24 cellular contexts compared by ENCODE assay signal in the genomic region with DNA sequence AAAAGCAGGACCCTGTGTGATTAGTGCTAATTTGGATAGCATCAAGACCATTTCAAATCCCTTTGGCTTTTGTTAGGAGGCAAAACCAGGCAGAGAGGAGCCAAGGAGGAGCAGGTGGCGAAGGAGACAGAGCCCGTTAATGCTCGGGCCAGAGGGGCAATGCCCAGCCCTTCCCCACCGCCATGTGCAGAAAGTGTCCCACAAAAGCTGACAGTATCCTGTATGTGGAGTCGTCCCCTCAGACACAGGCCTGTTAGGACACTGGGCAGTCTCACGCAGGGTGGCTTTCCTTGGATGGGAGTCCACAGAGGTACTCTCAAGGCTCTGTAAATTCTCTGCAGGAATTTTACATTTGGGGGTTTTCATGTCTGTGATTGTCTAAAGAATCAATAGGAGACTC. TPM values are rescaled to one million over a fixed set of nuclear protein-coding genes. Genes with fewer than 3 reads are reported as not detected.
DNase-seq lines count a peak whose midpoint lies in the region; ATAC-seq, FAIRE-seq and TF ChIP-seq lines count a peak whose summit lies in the region.
"Had no signal": no experiment of that assay in that cellular context is flagged by ENCODE, and none has a peak within 500 bp of the region (broad histone marks: within the 10 kb centered on the region; RNA-seq: fewer than 3 reads in every experiment).

No MANE protein-coding gene starts in this region.

- ATAC-seq in heart left ventricle (no peak), HG03378 (IDR thresholded peaks at IDR 0.05; ENCODE audit: unreplicated experiment) (no peak)
- ATAC-seq: GM12878, GM23338 had no signal

- H3K4me3 ChIP-seq in heart left ventricle (no peak overlapping the region), endodermal cell (ENCODE audit: low read length) (no peak overlapping the region), sigmoid colon (no peak overlapping the region), small intestine (ENCODE audit: low read depth in 1 of 2, low read length in 2 of 2) (no peak overlapping the region)
- H3K4me3 ChIP-seq: GM12878, GM23338 had no signal

- H3K36me3 Mint-ChIP-seq in endodermal cell (ENCODE audit: low read depth): no peaks in the 10 kb centered on the region
- H3K36me3 Mint-ChIP-seq: CD8-positive, alpha-beta memory T cell had no signal

- H3K4me1 Mint-ChIP-seq in endodermal cell: peaks cover 4% of the 10 kb centered on the region
- H3K4me1 Mint-ChIP-seq: CD4-positive, CD25-positive, alpha-beta regulatory T cell had no signal

- no peaks in the 10 kb centered on the region for H3K36me3 ChIP-seq in heart left ventricle
- no peaks in the 10 kb centered on the region for H3K36me3 ChIP-seq in endodermal cell (ENCODE audit: control insufficient read depth, insufficient read depth, low read length)
- H3K36me3 ChIP-seq in sigmoid colon: no peaks in the 10 kb centered on the region
- H3K36me3 ChIP-seq in small intestine (ENCODE audit: control insufficient read depth in 2 of 2, insufficient read depth in 2 of 2, low read length in 2 of 2): no peaks in the 10 kb centered on the region
- H3K36me3 ChIP-seq: BE2C had no signal

- peaks cover 2% of the 10 kb centered on the region for H3K27me3 Mint-ChIP-seq in endodermal cell (ENCODE audit: insufficient read depth)

- 79 to 87% (median 86%) methylated on average over 6 of the region's 6 CpGs for WGBS in heart left ventricle, 4 donors
- 92 to 95% methylated on average over 6 of the region's 6 CpGs for WGBS in endodermal cell (ENCODE audit: insufficient coverage in 1 of 2, insufficient read length in 1 of 2), 2 experiments
- 93 to 96% methylated on average over 6 of the region's 6 CpGs for WGBS in sigmoid colon, 2 donors
- WGBS in small intestine, 3 donors: 89 to 93% (median 90%) methylated on average over 6 of the region's 6 CpGs

- no peak for TF ChIP-seq EP300 in sigmoid colon (IDR thresholded peaks at IDR 0.05)

- DNase-seq in cardiac septum (ENCODE audit: low spot score): peak; percentile 39
- no peak for DNase-seq in heart left ventricle
- DNase-seq in endodermal cell: peak; percentile 28
- peak; percentile 48 for DNase-seq in sigmoid colon
- no peak for DNase-seq in GM20000 (ENCODE audit: low spot score)
- DNase-seq in small intestine: no peak
- DNase-seq: ACHN; BE2C; C1 segment of cervical spinal cord; CD4-positive, CD25-positive, alpha-beta regulatory T cell; CD8-positive, alpha-beta memory T cell; COR-L47; DMS 273 treated with DMSO at 0.1 percent for 48 hours; DMS53; DND-41; EL; HCEC 1CT; IMR-90 had no signal

- FAIRE-seq in small intestine (lab: Jason Lieb, UNC): no peak
- FAIRE-seq: A204.1, GM12878, H54, HTR-8/SVneo had no signal

- no peak overlapping the region for H3K4me3 Mint-ChIP-seq in endodermal cell
- H3K4me3 Mint-ChIP-seq: CD4-positive, CD25-positive, alpha-beta regulatory T cell; CD8-positive, alpha-beta memory T cell; GM23338 had no signal

- no peak overlapping the region for H3K9ac ChIP-seq in endodermal cell (ENCODE audit: extremely low read depth, low read length, poor library complexity, severe bottlenecking)

- H3K27ac ChIP-seq in heart left ventricle: no peak overlapping the region
- no peak overlapping the region for H3K27ac ChIP-seq in endodermal cell (ENCODE audit: low read depth, low read length)
- no peak overlapping the region for H3K27ac ChIP-seq in sigmoid colon
- no peak overlapping the region for H3K27ac ChIP-seq in small intestine (ENCODE audit: low read depth in 1 of 2, low read length in 1 of 2)

- TF ChIP-seq POLR2A in heart left ventricle (IDR thresholded peaks at IDR 0.05): no peak
- TF ChIP-seq POLR2A in sigmoid colon (IDR thresholded peaks at IDR 0.05): no peak

- intact Hi-C loops in cardiac septum (cut with DNase I): no loop called here
- intact Hi-C loops in heart left ventricle (cut with DNase I): loop anchor here in 1 of 10 donors (10.0 kb wide), 1 partner anchor 625 kb away; no protein-coding TSS in a partner anchor
- intact Hi-C loops in sigmoid colon (cut with DNase I): no loop called here

- TF ChIP-seq CTCF in heart left ventricle (IDR thresholded peaks at IDR 0.05) (no peak), endodermal cell (conservative IDR thresholded peaks at IDR 0.05) (no peak), sigmoid colon (IDR thresholded peaks at IDR 0.05) (no peak), GM20000 (IDR thresholded peaks at IDR 0.05; ENCODE audit: extremely low read depth, missing control alignments) (no peak)

- H3K27ac Mint-ChIP-seq in endodermal cell: no peak overlapping the region
- H3K27ac Mint-ChIP-seq: CD4-positive, CD25-positive, alpha-beta regulatory T cell; CD8-positive, alpha-beta memory T cell; GM23338 had no signal

- H3K27me3 ChIP-seq in heart left ventricle: no peaks in the 10 kb centered on the region
- H3K27me3 ChIP-seq in endodermal cell (ENCODE audit: control insufficient read depth, insufficient read depth, low read length, poor library complexity, severe bottlenecking): no peaks in the 10 kb centered on the region
- no peaks in the 10 kb centered on the region for H3K27me3 ChIP-seq in sigmoid colon
- no peaks in the 10 kb centered on the region for H3K27me3 ChIP-seq in small intestine (ENCODE audit: control insufficient read depth in 2 of 2, insufficient read depth in 2 of 2, low read length in 2 of 2)
- H3K27me3 ChIP-seq: BE2C had no signal

- no peaks in the 10 kb centered on the region for H3K9me3 Mint-ChIP-seq in endodermal cell
- H3K9me3 Mint-ChIP-seq: CD4-positive, CD25-positive, alpha-beta regulatory T cell had no signal

- no peaks in the 10 kb centered on the region for H3K9me3 ChIP-seq in heart left ventricle
- no peaks in the 10 kb centered on the region for H3K9me3 ChIP-seq in endodermal cell (ENCODE audit: control insufficient read depth, low read length)
- no peaks in the 10 kb centered on the region for H3K9me3 ChIP-seq in sigmoid colon
- no peaks in the 10 kb centered on the region for H3K9me3 ChIP-seq in small intestine (ENCODE audit: control insufficient read depth, low read depth)
- H3K9me3 ChIP-seq: BE2C had no signal

- H3K4me1 ChIP-seq in heart left ventricle: no peaks in the 10 kb centered on the region
- no peaks in the 10 kb centered on the region for H3K4me1 ChIP-seq in endodermal cell (ENCODE audit: control insufficient read depth, insufficient read depth, low read length)
- H3K4me1 ChIP-seq in sigmoid colon: no peaks in the 10 kb centered on the region
- no peaks in the 10 kb centered on the region for H3K4me1 ChIP-seq in small intestine (ENCODE audit: control insufficient read depth in 2 of 2, insufficient read depth in 1 of 2, low read depth in 1 of 2, low read length in 1 of 2)
- H3K4me1 ChIP-seq: BE2C had no signal

RNA-seq across cellular contexts. Expression of gene TFCP2L1, which starts 44.8 kb away (rescaled TPM):
- total RNA-seq in cardiac septum: 0.03 TPM
- total RNA-seq in heart left ventricle: 1 to 10 TPM in 1 of 9 donors, under 1 TPM in 7, not detected in 1; 0.04 to 1.5 (median 0.21) TPM
- under 1 TPM; 0.10 to 0.15 TPM for polyA plus RNA-seq in heart left ventricle
- total RNA-seq in endodermal cell: 1 to 10 TPM; 3.3 to 4.3 TPM
- 0.28 TPM for polyA plus RNA-seq in endodermal cell (2013, experiment 1 of 2)
- polyA plus RNA-seq in endodermal cell (2013, experiment 2 of 2): 0.21 TPM
- total RNA-seq in sigmoid colon: under 1 TPM; 0.14 to 0.55 (median 0.43) TPM
- polyA plus RNA-seq in sigmoid colon: 10 to 100 TPM in 2 of 3 donors, 1 to 10 TPM in 1; 7.2 to 35.5 (median 29.1) TPM
- polyA plus RNA-seq in small intestine: under 1 TPM; under 0.01 to 0.51 (median 0.22) TPM
- total RNA-seq: IMR-90 had no signal
- polyA plus RNA-seq: CD4-positive, CD25-positive, alpha-beta regulatory T cell; IMR-90 had no signal

Comparison
In these comparisons a context has a peak if more than half of its experiments do, and no peak if none do; other contexts are left out.
1. DNase-seq: peak in cardiac septum (single experiment), endodermal cell (single experiment) and sigmoid colon (single experiment); none in heart left ventricle (0 of 5), GM20000 (single experiment) and small intestine (single experiment).